In the genomic region with DNA sequence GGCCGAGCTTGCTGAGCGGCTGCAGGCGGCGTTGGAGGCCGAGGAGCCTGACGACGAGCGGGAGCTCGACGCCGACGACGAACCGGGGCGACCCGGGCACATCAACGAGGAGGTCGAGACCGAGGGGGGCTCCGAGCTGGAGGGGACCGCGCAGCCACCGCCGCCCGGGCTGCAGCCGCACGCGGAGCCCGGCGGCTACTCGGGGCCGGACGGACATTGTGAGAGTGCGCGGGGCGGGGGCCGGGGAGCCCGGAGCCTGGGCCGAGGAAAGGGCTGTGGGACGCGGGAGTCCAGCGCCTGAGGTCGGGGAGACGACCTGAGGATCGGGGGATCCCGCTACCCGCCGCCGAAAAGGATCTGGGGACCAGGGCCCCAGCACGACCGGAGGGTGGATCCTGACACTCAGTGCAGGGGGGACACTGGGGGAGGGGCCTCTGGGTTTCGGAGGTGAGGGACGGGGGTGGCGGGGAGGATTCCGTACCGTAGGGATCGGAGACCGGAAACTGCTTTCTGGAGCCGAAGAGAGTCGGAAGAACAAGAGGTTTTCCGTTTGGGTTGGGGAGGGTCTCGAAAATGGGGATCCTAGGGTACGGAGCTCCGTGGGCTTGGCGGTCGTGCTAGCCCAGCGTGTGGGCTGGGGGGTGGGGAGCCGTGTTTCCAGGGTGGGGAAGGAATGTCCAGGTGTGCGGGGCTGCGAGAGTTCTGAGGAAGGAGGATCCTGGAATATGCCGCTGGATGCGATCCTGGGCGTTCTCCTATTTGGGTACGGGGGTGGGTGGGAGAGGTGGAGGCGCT, we compare ENCODE assay signal across 1 cellular context.
TF ChIP-seq lines count a peak whose summit lies in the region.

No MANE protein-coding gene starts in this region.

TF ChIP-seq in HepG2, 621 proteins besides CTCF, POLR2A, EP300 and RAD21 (continued from another document and continues in another):
- TF ChIP-seq ZNF660 (CRISPR knock-in tag; IDR thresholded peaks at IDR 0.05; ENCODE audit: borderline replicate concordance, low read depth) (no peak), NFE2L2 (IDR thresholded peaks at IDR 0.05; ENCODE audit: low read length) (no peak), ESRRA (CRISPR knock-in tag; IDR thresholded peaks at IDR 0.05; ENCODE audit: low read depth) (no peak), WIZ (CRISPR knock-in tag; IDR thresholded peaks at IDR 0.05) (no peak), ZNF205 (CRISPR knock-in tag; IDR thresholded peaks at IDR 0.05) (no peak), ZNF263 (CRISPR knock-in tag; IDR thresholded peaks at IDR 0.05) (no peak), SALL2 (CRISPR knock-in tag; IDR thresholded peaks at IDR 0.05) (peak; percentile 51; the same call in 1 of the 2 replicates), NONO (IDR thresholded peaks at IDR 0.05) (no peak), NONO (CRISPR knock-in tag; conservative IDR thresholded peaks at IDR 0.05) (no peak), ZNF749 (CRISPR knock-in tag; IDR thresholded peaks at IDR 0.05; ENCODE audit: borderline replicate concordance) (0 out of 2 replicates have a peak, but pooled peaks have one; percentile 26), ZC3H13 (CRISPR knock-in tag; IDR thresholded peaks at IDR 0.05) (no peak), ZBTB7B (CRISPR knock-in tag; IDR thresholded peaks at IDR 0.05) (no peak), ZNF747 (CRISPR knock-in tag; IDR thresholded peaks at IDR 0.05; ENCODE audit: borderline replicate concordance) (no peak), NR2F2 (IDR thresholded peaks at IDR 0.05; ENCODE audit: borderline replicate concordance, low read depth) (no peak), FOXJ3 (CRISPR knock-in tag; IDR thresholded peaks at IDR 0.05; ENCODE audit: borderline replicate concordance) (no peak), ZNF816 (CRISPR knock-in tag; IDR thresholded peaks at IDR 0.05; ENCODE audit: borderline replicate concordance) (no peak), TOE1 (CRISPR knock-in tag; IDR thresholded peaks at IDR 0.05) (no peak), ZNF768 (CRISPR knock-in tag; IDR thresholded peaks at IDR 0.05) (peak; percentile 62; the same call in 1 of the 2 replicates), ZNF614 (CRISPR knock-in tag; IDR thresholded peaks at IDR 0.05; ENCODE audit: borderline replicate concordance) (no peak), PAX8 (CRISPR knock-in tag; IDR thresholded peaks at IDR 0.05; ENCODE audit: borderline replicate concordance) (0 out of 2 replicates have a peak, but pooled peaks have one; percentile 19), MTA1 (CRISPR knock-in tag; IDR thresholded peaks at IDR 0.05; ENCODE audit: borderline replicate concordance) (no peak), FIP1L1 (IDR thresholded peaks at IDR 0.05; ENCODE audit: borderline replicate concordance, insufficient read depth, low read depth, low read length) (no peak), CBX5 (CRISPR knock-in tag; IDR thresholded peaks at IDR 0.05; ENCODE audit: borderline replicate concordance) (no peak), ZSCAN30 (CRISPR knock-in tag; IDR thresholded peaks at IDR 0.05) (no peak), ZNF629 (CRISPR knock-in tag; conservative IDR thresholded peaks at IDR 0.05) (no peak), ISL2 (CRISPR knock-in tag; IDR thresholded peaks at IDR 0.05) (no peak), ZNF3 (CRISPR knock-in tag; IDR thresholded peaks at IDR 0.05) (no peak), ZNF878 (CRISPR knock-in tag; IDR thresholded peaks at IDR 0.05) (no peak)
- TF ChIP-seq, protein P1, sequence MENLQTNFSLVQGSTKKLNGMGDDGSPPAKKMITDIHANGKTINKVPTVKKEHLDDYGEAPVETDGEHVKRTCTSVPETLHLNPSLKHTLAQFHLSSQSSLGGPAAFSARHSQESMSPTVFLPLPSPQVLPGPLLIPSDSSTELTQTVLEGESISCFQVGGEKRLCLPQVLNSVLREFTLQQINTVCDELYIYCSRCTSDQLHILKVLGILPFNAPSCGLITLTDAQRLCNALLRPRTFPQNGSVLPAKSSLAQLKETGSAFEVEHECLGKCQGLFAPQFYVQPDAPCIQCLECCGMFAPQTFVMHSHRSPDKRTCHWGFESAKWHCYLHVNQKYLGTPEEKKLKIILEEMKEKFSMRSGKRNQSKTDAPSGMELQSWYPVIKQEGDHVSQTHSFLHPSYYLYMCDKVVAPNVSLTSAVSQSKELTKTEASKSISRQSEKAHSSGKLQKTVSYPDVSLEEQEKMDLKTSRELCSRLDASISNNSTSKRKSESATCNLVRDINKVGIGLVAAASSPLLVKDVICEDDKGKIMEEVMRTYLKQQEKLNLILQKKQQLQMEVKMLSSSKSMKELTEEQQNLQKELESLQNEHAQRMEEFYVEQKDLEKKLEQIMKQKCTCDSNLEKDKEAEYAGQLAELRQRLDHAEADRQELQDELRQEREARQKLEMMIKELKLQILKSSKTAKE (CRISPR knock-in tag; IDR thresholded peaks at IDR 0.05; ENCODE audit: borderline replicate concordance) = no peak
- TF ChIP-seq, protein P2, sequence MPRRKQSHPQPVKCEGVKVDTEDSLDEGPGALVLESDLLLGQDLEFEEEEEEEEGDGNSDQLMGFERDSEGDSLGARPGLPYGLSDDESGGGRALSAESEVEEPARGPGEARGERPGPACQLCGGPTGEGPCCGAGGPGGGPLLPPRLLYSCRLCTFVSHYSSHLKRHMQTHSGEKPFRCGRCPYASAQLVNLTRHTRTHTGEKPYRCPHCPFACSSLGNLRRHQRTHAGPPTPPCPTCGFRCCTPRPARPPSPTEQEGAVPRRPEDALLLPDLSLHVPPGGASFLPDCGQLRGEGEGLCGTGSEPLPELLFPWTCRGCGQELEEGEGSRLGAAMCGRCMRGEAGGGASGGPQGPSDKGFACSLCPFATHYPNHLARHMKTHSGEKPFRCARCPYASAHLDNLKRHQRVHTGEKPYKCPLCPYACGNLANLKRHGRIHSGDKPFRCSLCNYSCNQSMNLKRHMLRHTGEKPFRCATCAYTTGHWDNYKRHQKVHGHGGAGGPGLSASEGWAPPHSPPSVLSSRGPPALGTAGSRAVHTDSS (CRISPR knock-in tag; conservative IDR thresholded peaks at IDR 0.05) = no peak
- TF ChIP-seq, protein P3, sequence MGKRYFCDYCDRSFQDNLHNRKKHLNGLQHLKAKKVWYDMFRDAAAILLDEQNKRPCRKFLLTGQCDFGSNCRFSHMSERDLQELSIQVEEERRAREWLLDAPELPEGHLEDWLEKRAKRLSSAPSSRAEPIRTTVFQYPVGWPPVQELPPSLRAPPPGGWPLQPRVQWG (CRISPR knock-in tag; IDR thresholded peaks at IDR 0.05; ENCODE audit: borderline replicate concordance, low read depth) = no peak
- TF ChIP-seq, protein P4, sequence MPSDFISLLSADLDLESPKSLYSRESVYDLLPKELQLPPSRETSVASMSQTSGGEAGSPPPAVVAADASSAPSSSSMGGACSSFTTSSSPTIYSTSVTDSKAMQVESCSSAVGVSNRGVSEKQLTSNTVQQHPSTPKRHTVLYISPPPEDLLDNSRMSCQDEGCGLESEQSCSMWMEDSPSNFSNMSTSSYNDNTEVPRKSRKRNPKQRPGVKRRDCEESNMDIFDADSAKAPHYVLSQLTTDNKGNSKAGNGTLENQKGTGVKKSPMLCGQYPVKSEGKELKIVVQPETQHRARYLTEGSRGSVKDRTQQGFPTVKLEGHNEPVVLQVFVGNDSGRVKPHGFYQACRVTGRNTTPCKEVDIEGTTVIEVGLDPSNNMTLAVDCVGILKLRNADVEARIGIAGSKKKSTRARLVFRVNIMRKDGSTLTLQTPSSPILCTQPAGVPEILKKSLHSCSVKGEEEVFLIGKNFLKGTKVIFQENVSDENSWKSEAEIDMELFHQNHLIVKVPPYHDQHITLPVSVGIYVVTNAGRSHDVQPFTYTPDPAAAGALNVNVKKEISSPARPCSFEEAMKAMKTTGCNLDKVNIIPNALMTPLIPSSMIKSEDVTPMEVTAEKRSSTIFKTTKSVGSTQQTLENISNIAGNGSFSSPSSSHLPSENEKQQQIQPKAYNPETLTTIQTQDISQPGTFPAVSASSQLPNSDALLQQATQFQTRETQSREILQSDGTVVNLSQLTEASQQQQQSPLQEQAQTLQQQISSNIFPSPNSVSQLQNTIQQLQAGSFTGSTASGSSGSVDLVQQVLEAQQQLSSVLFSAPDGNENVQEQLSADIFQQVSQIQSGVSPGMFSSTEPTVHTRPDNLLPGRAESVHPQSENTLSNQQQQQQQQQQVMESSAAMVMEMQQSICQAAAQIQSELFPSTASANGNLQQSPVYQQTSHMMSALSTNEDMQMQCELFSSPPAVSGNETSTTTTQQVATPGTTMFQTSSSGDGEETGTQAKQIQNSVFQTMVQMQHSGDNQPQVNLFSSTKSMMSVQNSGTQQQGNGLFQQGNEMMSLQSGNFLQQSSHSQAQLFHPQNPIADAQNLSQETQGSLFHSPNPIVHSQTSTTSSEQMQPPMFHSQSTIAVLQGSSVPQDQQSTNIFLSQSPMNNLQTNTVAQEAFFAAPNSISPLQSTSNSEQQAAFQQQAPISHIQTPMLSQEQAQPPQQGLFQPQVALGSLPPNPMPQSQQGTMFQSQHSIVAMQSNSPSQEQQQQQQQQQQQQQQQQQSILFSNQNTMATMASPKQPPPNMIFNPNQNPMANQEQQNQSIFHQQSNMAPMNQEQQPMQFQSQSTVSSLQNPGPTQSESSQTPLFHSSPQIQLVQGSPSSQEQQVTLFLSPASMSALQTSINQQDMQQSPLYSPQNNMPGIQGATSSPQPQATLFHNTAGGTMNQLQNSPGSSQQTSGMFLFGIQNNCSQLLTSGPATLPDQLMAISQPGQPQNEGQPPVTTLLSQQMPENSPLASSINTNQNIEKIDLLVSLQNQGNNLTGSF (CRISPR knock-in tag; IDR thresholded peaks at IDR 0.05) = no peak
- TF ChIP-seq, protein P5, sequence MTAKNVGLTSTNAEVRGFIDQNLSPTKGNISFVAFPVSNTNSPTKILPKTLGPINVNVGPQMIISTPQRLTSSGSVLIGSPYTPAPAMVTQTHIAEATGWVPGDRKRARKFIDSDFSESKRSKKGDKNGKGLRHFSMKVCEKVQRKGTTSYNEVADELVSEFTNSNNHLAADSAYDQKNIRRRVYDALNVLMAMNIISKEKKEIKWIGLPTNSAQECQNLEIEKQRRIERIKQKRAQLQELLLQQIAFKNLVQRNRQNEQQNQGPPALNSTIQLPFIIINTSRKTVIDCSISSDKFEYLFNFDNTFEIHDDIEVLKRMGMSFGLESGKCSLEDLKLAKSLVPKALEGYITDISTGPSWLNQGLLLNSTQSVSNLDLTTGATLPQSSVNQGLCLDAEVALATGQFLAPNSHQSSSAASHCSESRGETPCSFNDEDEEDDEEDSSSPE (CRISPR knock-in tag; IDR thresholded peaks at IDR 0.05) = no peak
- TF ChIP-seq, protein P6, sequence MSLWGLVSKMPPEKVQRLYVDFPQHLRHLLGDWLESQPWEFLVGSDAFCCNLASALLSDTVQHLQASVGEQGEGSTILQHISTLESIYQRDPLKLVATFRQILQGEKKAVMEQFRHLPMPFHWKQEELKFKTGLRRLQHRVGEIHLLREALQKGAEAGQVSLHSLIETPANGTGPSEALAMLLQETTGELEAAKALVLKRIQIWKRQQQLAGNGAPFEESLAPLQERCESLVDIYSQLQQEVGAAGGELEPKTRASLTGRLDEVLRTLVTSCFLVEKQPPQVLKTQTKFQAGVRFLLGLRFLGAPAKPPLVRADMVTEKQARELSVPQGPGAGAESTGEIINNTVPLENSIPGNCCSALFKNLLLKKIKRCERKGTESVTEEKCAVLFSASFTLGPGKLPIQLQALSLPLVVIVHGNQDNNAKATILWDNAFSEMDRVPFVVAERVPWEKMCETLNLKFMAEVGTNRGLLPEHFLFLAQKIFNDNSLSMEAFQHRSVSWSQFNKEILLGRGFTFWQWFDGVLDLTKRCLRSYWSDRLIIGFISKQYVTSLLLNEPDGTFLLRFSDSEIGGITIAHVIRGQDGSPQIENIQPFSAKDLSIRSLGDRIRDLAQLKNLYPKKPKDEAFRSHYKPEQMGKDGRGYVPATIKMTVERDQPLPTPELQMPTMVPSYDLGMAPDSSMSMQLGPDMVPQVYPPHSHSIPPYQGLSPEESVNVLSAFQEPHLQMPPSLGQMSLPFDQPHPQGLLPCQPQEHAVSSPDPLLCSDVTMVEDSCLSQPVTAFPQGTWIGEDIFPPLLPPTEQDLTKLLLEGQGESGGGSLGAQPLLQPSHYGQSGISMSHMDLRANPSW (CRISPR knock-in tag; IDR thresholded peaks at IDR 0.05; ENCODE audit: borderline replicate concordance) = no peak
- TF ChIP-seq, protein P7, sequence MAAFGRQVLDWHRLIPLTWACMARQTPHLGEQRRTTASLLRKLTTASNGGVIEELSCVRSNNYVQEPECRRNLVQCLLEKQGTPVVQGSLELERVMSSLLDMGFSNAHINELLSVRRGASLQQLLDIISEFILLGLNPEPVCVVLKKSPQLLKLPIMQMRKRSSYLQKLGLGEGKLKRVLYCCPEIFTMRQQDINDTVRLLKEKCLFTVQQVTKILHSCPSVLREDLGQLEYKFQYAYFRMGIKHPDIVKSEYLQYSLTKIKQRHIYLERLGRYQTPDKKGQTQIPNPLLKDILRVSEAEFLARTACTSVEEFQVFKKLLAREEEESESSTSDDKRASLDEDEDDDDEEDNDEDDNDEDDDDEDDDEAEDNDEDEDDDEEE (CRISPR knock-in tag; IDR thresholded peaks at IDR 0.05) = peak; percentile 90
- TF ChIP-seq, protein P8, sequence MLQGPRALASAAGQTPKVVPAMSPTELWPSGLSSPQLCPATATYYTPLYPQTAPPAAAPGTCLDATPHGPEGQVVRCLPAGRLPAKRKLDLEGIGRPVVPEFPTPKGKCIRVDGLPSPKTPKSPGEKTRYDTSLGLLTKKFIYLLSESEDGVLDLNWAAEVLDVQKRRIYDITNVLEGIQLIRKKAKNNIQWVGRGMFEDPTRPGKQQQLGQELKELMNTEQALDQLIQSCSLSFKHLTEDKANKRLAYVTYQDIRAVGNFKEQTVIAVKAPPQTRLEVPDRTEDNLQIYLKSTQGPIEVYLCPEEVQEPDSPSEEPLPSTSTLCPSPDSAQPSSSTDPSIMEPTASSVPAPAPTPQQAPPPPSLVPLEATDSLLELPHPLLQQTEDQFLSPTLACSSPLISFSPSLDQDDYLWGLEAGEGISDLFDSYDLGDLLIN (CRISPR knock-in tag; IDR thresholded peaks at IDR 0.05; ENCODE audit: borderline replicate concordance) = no peak
- TF ChIP-seq, protein P9, sequence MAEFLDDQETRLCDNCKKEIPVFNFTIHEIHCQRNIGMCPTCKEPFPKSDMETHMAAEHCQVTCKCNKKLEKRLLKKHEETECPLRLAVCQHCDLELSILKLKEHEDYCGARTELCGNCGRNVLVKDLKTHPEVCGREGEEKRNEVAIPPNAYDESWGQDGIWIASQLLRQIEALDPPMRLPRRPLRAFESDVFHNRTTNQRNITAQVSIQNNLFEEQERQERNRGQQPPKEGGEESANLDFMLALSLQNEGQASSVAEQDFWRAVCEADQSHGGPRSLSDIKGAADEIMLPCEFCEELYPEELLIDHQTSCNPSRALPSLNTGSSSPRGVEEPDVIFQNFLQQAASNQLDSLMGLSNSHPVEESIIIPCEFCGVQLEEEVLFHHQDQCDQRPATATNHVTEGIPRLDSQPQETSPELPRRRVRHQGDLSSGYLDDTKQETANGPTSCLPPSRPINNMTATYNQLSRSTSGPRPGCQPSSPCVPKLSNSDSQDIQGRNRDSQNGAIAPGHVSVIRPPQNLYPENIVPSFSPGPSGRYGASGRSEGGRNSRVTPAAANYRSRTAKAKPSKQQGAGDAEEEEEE (CRISPR knock-in tag; IDR thresholded peaks at IDR 0.05; ENCODE audit: borderline replicate concordance) = no peak
- TF ChIP-seq, protein P10, sequence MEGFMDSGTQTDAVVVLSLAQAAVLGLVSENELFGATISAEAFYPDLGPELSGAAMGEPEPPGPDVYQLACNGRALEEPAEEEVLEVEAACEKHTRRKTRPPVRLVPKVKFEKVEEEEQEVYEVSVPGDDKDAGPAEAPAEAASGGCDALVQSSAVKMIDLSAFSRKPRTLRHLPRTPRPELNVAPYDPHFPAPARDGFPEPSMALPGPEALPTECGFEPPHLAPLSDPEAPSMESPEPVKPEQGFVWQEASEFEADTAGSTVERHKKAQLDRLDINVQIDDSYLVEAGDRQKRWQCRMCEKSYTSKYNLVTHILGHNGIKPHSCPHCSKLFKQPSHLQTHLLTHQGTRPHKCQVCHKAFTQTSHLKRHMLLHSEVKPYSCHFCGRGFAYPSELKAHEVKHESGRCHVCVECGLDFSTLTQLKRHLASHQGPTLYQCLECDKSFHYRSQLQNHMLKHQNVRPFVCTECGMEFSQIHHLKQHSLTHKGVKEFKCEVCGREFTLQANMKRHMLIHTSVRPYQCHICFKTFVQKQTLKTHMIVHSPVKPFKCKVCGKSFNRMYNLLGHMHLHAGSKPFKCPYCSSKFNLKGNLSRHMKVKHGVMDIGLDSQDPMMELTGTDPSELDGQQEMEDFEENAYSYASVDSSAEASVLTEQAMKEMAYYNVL (CRISPR knock-in tag; IDR thresholded peaks at IDR 0.05; ENCODE audit: borderline replicate concordance) = no peak
